Comparison of ENCODE assay signal across 8 cellular contexts in the genomic region with DNA sequence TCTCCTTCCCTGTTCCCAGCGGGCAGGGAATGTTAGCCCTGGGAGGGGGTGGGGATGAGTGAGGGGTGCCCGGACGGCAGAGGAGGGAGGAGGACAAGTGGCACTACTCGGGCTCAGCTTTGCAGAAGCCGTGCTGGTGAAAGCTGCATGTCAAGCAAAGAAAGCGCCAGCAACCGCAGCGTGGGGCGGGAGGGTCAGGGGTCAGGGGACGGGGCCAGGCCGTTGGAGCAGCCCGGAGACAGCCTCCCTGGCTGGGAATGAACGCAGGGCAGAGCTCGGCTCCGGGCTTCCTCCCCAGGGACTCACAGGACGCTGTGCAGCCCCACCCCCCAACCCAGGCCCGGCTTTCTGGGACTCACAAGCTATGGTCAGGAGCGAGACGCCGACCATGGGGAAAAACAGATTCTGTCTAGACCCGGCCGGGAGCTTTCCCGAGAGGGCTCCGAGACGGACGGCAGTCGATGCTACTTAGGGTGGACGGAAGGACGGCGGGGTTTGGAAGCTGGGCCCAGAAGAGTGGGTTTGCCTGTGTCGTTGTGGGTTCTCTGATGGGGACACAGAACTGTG.
DNase-seq lines count a peak whose midpoint lies in the region; ATAC-seq lines count a peak whose summit lies in the region.

No MANE protein-coding gene starts in this region.

- H3K27ac ChIP-seq in ectodermal cell (ENCODE audit: insufficient read depth, low read depth, low read length, poor library complexity, severe bottlenecking), result no peak overlapping the region
- H3K27ac ChIP-seq in temporal lobe (ENCODE audit: low read depth, low read length), result peak overlapping the region; percentile 56

- no peaks in the 10 kb centered on the region for H3K36me3 Mint-ChIP-seq in T-cell

- H3K4me1 Mint-ChIP-seq in T-cell, result peaks cover 3 to 17% (median 13%) of the 10 kb centered on the region in 3 donors

- H3K9me3 ChIP-seq in ectodermal cell (ENCODE audit: control insufficient read depth, low read length), result no peaks in the 10 kb centered on the region

- H3K27me3 Mint-ChIP-seq in T-cell, result peaks cover 3 to 54% of the 10 kb centered on the region in 2 donors

- H3K4me3 Mint-ChIP-seq in T-cell, result peak overlapping the region; percentile 13 to 66 (median 13)

- ATAC-seq in T-cell (replicated peaks in 1 of 4), result no peak
- ATAC-seq in HG03097 (IDR thresholded peaks at IDR 0.05; ENCODE audit: low FRiP score, unreplicated experiment), result no peak

- H3K4me1 ChIP-seq in ectodermal cell (ENCODE audit: control insufficient read depth, insufficient read depth, low read length), result peaks cover 15% of the 10 kb centered on the region

- no peaks in the 10 kb centered on the region for H3K36me3 ChIP-seq in ectodermal cell (ENCODE audit: control insufficient read depth, insufficient read depth, low read length)

- no peaks in the 10 kb centered on the region for H3K9me3 Mint-ChIP-seq in T-cell

- WGBS in ectodermal cell, 2 experiments, result 46% methylated on average over 31 of the region's 31 CpGs

- CTCF ChIA-PET in T-cell (lab: Charles Lee), result no interaction called here

- H3K27ac Mint-ChIP-seq in T-cell, result no peak overlapping the region

- H3K27me3 ChIP-seq in ectodermal cell (ENCODE audit: control insufficient read depth, insufficient read depth, low read length, poor library complexity, severe bottlenecking), result no peaks in the 10 kb centered on the region

- DNase-seq in T-cell (peak in 1 of 34 experiments; percentile 9), mesenteric fat pad (ENCODE audit: low spot score) (peak; percentile 90), MV-4-11 (lab: John Stamatoyannopoulos, UW) (no peak), DMS114 treated with DMSO at 0.1 percent for 48 hours (lab: John Stamatoyannopoulos, UW; ENCODE audit: unreplicated experiment) (no peak), T1000 (lab: John Stamatoyannopoulos, UW) (no peak)

- peak overlapping the region; percentile 45 for H3K4me3 ChIP-seq in ectodermal cell (ENCODE audit: insufficient read depth, low read depth, low read length)

- POLR2A ChIA-PET in T-cell (lab: Charles Lee), result no interaction called here
